ENCODE assay signal across 5 cellular contexts in genomic region chrX:22004866-22005265, GRCh38.
"Had no signal": no experiment of that assay in that cellular context is flagged by ENCODE, and none has a peak within 500 bp of the region (broad histone marks: within the 10 kb centered on the region; RNA-seq: fewer than 3 reads in every experiment).

No MANE protein-coding gene starts in this region.

- ATAC-seq: GM23338, K562 had no signal

- H3K4me3 ChIP-seq: GM23338, K562 had no signal

- H3K4me3 Mint-ChIP-seq: GM23338, H9 had no signal

- H3K27ac Mint-ChIP-seq: GM23338, H9 had no signal

- DNase-seq: H9, HCEC 1CT, IMR-90 had no signal
